8 cellular contexts compared by ENCODE assay signal in the genomic region with DNA sequence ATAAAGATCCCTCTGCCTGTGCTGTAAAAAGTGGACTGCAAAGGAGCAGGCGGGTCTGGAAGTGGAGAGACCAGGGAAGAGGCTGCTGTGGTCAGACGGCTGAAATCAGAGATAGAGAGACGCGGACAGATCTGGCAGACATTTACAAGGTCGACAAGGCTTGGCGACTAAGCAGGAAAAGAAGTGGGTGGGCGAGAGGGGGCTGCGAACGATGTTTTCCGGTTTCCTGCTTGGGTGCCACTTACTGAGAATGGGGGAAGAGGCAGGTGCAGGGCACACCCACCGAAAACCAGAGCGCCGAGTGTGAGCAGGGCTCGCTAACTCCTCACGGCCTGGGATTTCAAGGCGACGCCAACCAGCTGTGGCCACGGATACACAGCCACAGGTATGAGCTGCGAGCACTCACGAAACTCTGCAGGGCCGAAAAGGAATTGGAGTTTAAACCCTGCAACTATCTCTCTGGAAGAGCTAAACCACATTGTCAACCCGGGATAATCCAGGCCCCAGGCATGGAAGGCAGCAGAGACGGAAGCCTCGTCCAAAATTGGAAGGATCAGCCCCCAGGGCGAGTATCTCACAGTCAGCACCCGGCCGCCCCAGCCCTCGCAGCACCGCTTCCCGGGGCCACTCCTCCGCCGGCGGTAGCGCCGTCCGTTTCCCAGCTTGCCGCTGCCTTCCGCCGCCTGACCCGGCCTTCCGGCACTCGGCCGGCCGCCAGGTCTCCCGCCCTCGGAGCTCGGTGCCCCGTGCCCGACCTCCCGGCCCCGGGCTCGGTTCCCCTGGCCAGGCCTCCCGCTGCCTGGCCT. TPM values are rescaled to one million over a fixed set of nuclear protein-coding genes. Genes with fewer than 3 reads are reported as not detected.
DNase-seq lines count a peak whose midpoint lies in the region; ATAC-seq and TF ChIP-seq lines count a peak whose summit lies in the region.

No MANE protein-coding gene starts in this region.

- peak overlapping the region; percentile 71 for H3K27ac ChIP-seq in SU-DHL-6 (ENCODE audit: low read depth, low read length)

- no peaks in the 10 kb centered on the region for H3K9me3 Mint-ChIP-seq in progenitor cell of endocrine pancreas (ENCODE audit: low read depth)

- no peaks in the 10 kb centered on the region for H4K20me1 ChIP-seq in SU-DHL-6 (ENCODE audit: low read depth, low read length)

- peak; percentile 66 for DNase-seq in Ammon's horn (ENCODE audit: low spot score)
- peak in 45 of 56 donors; percentile 6 to 69 (median 46) for DNase-seq in amygdala (lab: John Stamatoyannopoulos, UW)
- peak; percentile 84 for DNase-seq in left ventricle myocardium superior
- peak; percentile 41 for DNase-seq in progenitor cell of endocrine pancreas (ENCODE audit: low spot score, unreplicated experiment)
- no peak for DNase-seq in NCI-H446 treated with DMSO at 0.1 percent for 48 hours (lab: John Stamatoyannopoulos, UW)

- no peaks in the 10 kb centered on the region for H3K9me3 ChIP-seq in SU-DHL-6 (ENCODE audit: insufficient read depth, low read length)

- H3K36me3 Mint-ChIP-seq in progenitor cell of endocrine pancreas (ENCODE audit: insufficient read depth) = peaks cover 4% of the 10 kb centered on the region

- H3K4me1 Mint-ChIP-seq in progenitor cell of endocrine pancreas (ENCODE audit: low read depth) = peaks cover 30% of the 10 kb centered on the region

- H3K36me3 ChIP-seq in SU-DHL-6 (ENCODE audit: low read length) = peaks cover 15% of the 10 kb centered on the region; the same call in 1 of the 2 replicates

- peak overlapping the region; percentile 79 for H3K4me2 ChIP-seq in SU-DHL-6 (ENCODE audit: low read depth, low read length, poor library complexity, severe bottlenecking)

- H3K27me3 Mint-ChIP-seq in progenitor cell of endocrine pancreas = no peaks in the 10 kb centered on the region

- peaks cover 9% of the 10 kb centered on the region for H3F3A ChIP-seq in SU-DHL-6 (ENCODE audit: insufficient read depth)

- H3K79me2 ChIP-seq in SU-DHL-6 (ENCODE audit: insufficient read depth, low read length) = peaks cover 57% of the 10 kb centered on the region

- intact Hi-C loops in left ventricle myocardium superior (cut with micrococcal nuclease) = no loop called here

- peak overlapping the region; percentile 5 for H2AFZ ChIP-seq in SU-DHL-6 (ENCODE audit: low read depth, low read length, severe bottlenecking)

- peak overlapping the region; percentile 90 for H3K4me3 ChIP-seq in SU-DHL-6 (ENCODE audit: insufficient read depth, low read length, poor library complexity, severe bottlenecking)

- no peaks in the 10 kb centered on the region for H3K9me2 ChIP-seq in SU-DHL-6 (replicated peaks; ENCODE audit: insufficient read depth, low read length)

- H3K4me3 Mint-ChIP-seq in progenitor cell of endocrine pancreas (ENCODE audit: low read depth) = peak overlapping the region; percentile 83

- H3K27ac Mint-ChIP-seq in progenitor cell of endocrine pancreas = peak overlapping the region; percentile 96

- TF ChIP-seq CTCF in SU-DHL-6 (IDR thresholded peaks at IDR 0.05; ENCODE audit: insufficient read depth, low read length, poor library complexity, severe bottlenecking) = no peak
- no peak for TF ChIP-seq CTCF in progenitor cell of endocrine pancreas (IDR thresholded peaks at IDR 0.05; ENCODE audit: unreplicated experiment)

- ATAC-seq in GM19023 (IDR thresholded peaks at IDR 0.05; ENCODE audit: unreplicated experiment) = peak; percentile 24
- ATAC-seq in HG03196 (IDR thresholded peaks at IDR 0.05; ENCODE audit: unreplicated experiment) = peak; percentile 34
- peak; percentile 70 for ATAC-seq in left ventricle myocardium superior

- no peaks in the 10 kb centered on the region for H3K27me3 ChIP-seq in SU-DHL-6 (ENCODE audit: low read length)

- H3K9ac ChIP-seq in SU-DHL-6 (ENCODE audit: low read length) = peak overlapping the region; percentile 94

RNA-seq across cellular contexts. Expression of a gene that starts 0.8 kb away (rescaled TPM):
- 11.3 TPM for total RNA-seq in left ventricle myocardium superior
- 29.6 and 33.9 TPM in 2 replicates for total RNA-seq in progenitor cell of endocrine pancreas

RNA-seq across cellular contexts. Expression of a gene that starts 1.1 kb away (rescaled TPM):
- total RNA-seq in left ventricle myocardium superior = 11.4 TPM
- total RNA-seq in progenitor cell of endocrine pancreas = 17.4 and 19.0 TPM in 2 replicates
